In the genomic region with DNA sequence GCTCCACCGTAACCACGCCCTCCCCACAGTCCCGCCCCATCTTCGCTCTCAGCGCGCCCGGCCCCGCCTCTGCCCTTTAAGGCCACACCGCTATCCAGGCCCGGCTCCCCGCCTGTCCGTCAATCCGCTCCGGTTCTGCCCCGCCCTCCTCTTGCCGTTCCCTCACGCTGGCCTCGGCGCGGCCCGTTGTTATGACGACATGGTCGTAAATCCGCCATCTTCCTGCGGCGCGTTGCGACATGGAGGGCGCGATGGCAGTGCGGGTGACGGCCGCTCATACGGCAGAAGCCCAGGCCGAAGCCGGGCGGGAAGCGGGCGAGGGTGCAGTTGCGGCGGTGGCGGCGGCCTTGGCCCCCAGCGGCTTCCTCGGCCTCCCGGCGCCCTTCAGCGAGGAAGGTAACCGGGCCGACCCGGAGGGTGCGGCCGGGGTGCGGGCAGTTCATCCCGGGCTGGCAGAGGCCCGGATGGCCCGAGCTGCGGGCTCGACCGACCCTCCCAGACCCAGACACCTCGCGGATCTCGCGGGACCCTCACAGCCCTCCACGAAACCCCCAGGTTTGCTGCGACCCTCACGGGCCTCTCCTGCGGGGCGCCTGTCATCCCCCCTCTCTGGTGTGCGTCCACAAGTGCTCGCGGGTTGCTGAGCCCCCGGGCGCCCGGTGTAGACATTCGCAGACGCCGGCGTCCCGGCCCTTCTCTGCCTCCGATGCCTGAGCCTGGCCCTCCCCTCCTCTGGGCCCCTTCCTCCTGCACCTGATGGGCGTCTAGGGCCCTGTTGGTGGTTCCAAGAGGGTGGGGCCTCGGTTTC, we compare ENCODE assay signal across 8 cellular contexts. TPM values are rescaled to one million over a fixed set of nuclear protein-coding genes. Genes with fewer than 3 reads are reported as not detected.
DNase-seq lines count a peak whose midpoint lies in the region; ATAC-seq and TF ChIP-seq lines count a peak whose summit lies in the region.

A gene with protein sequence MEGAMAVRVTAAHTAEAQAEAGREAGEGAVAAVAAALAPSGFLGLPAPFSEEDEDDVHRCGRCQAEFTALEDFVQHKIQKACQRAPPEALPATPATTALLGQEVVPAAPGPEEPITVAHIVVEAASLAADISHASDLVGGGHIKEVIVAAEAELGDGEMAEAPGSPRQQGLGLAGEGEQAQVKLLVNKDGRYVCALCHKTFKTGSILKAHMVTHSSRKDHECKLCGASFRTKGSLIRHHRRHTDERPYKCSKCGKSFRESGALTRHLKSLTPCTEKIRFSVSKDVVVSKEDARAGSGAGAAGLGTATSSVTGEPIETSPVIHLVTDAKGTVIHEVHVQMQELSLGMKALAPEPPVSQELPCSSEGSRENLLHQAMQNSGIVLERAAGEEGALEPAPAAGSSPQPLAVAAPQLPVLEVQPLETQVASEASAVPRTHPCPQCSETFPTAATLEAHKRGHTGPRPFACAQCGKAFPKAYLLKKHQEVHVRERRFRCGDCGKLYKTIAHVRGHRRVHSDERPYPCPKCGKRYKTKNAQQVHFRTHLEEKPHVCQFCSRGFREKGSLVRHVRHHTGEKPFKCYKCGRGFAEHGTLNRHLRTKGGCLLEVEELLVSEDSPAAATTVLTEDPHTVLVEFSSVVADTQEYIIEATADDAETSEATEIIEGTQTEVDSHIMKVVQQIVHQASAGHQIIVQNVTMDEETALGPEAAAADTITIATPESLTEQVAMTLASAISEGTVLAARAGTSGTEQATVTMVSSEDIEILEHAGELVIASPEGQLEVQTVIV (plus strand): TSS at position 217 of the 808 bp plus-strand sequence. CDS start 23 bp downstream, at position 240.

- POLR2A ChIA-PET in BJ (lab: Charles Lee), result no interaction called here
- POLR2A ChIA-PET in activated CD4-positive, alpha-beta T cell treated with anti-CD3 and anti-CD28 coated beads, Interleukin-2, amount 10 ng/mL, durations not matched to agents 7 days and 5 days (lab: Charles Lee), result no interaction called here

- H3K36me3 ChIP-seq in BJ (ENCODE audit: control insufficient read depth, insufficient read depth, low read length), result peaks cover 6% of the 10 kb centered on the region

- CTCF ChIA-PET in BJ (lab: Yijun Ruan, JAX), result interaction anchor here (1.0 kb wide), 1 partner anchor 29 kb away, joined by 3 read pairs; no protein-coding TSS in a partner anchor
- CTCF ChIA-PET in activated CD4-positive, alpha-beta T cell treated with anti-CD3 and anti-CD28 coated beads, Interleukin-2, amount 10 ng/mL, durations not matched to agents 7 days and 5 days (lab: Charles Lee), result interaction anchor here (1.2 kb wide), 1 partner anchor 24 kb away, joined by 3 read pairs; no protein-coding TSS in a partner anchor

- no peak for TF ChIP-seq CTCF in BJ (IDR thresholded peaks at IDR 0.05; ENCODE audit: insufficient read depth, low read depth, low read length)

- peaks cover 22% of the 10 kb centered on the region for H3K4me1 Mint-ChIP-seq in activated CD4-positive, alpha-beta T cell treated with anti-CD3 and anti-CD28 coated beads, Interleukin-2, amount 10 ng/mL, durations not matched to agents 7 days and 5 days

- DNase-seq in BJ (ENCODE audit: low read depth), result peak; percentile 94
- peak; percentile 94 for DNase-seq in NCI-H526 treated with DMSO at 0.1 percent for 48 hours (lab: John Stamatoyannopoulos, UW)
- peak; percentile 100 for DNase-seq in activated CD4-positive, alpha-beta T cell treated with anti-CD3 and anti-CD28 coated beads, Interleukin-2, amount 10 ng/mL, durations not matched to agents 7 days and 5 days
- DNase-seq in cortex of kidney (lab: John Stamatoyannopoulos, UW), result peak; percentile 75
- DNase-seq in left kidney (ENCODE audit: low read depth, low spot score), result peak; percentile 100
- peak; percentile 100 for DNase-seq in stimulated activated CD4-positive, alpha-beta T cell treated with anti-CD3 and anti-CD28 coated beads, Interleukin-2, amount 100 ng/mL, for 24 hours

- no peaks in the 10 kb centered on the region for H3K27me3 ChIP-seq in BJ (ENCODE audit: control insufficient read depth, insufficient read depth, low read length)

- H3K27ac Mint-ChIP-seq in activated CD4-positive, alpha-beta T cell treated with anti-CD3 and anti-CD28 coated beads, Interleukin-2, amount 10 ng/mL, durations not matched to agents 7 days and 5 days, result peak within 1 kb of the TSS; percentile 85

- H3K36me3 Mint-ChIP-seq in activated CD4-positive, alpha-beta T cell treated with anti-CD3 and anti-CD28 coated beads, Interleukin-2, amount 10 ng/mL, durations not matched to agents 7 days and 5 days (ENCODE audit: low read depth), result peaks cover 2% of the 10 kb centered on the region

- H3K4me3 Mint-ChIP-seq in activated CD4-positive, alpha-beta T cell treated with anti-CD3 and anti-CD28 coated beads, Interleukin-2, amount 10 ng/mL, durations not matched to agents 7 days and 5 days, result peak within 1 kb of the TSS; percentile 80

- no peaks in the 10 kb centered on the region for H3K27me3 Mint-ChIP-seq in activated CD4-positive, alpha-beta T cell treated with anti-CD3 and anti-CD28 coated beads, Interleukin-2, amount 10 ng/mL, durations not matched to agents 7 days and 5 days

- H3K4me3 ChIP-seq in BJ (ENCODE audit: low read depth, low read length), result peak within 1 kb of the TSS; percentile 76

- H3K9me3 Mint-ChIP-seq in activated CD4-positive, alpha-beta T cell treated with anti-CD3 and anti-CD28 coated beads, Interleukin-2, amount 10 ng/mL, durations not matched to agents 7 days and 5 days, result no peaks in the 10 kb centered on the region

- peak; percentile 93 for ATAC-seq in GM19324 (IDR thresholded peaks at IDR 0.05; ENCODE audit: low FRiP score, unreplicated experiment)
- peak; percentile 71 for ATAC-seq in HG03469 (IDR thresholded peaks at IDR 0.05; ENCODE audit: unreplicated experiment)

RNA-seq across cellular contexts. Expression of the gene that starts here (rescaled TPM):
- polyA plus RNA-seq in BJ (2011; rRNA removed), result 11.3 and 17.6 TPM in 2 replicates
- polyA minus RNA-seq in BJ (2011; rRNA and poly(A)+ RNA removed), result 7.9 and 11.6 TPM in 2 replicates
- 10 to 100 TPM; 28.8 to 32.6 TPM for total RNA-seq in activated CD4-positive, alpha-beta T cell treated with anti-CD3 and anti-CD28 coated beads, Interleukin-2, amount 10 ng/mL, durations not matched to agents 7 days and 5 days

Comparison
In these comparisons a context has a peak if more than half of its experiments do, and no peak if none do; other contexts are left out.
1. Peak in every context shown above with its lines: DNase-seq, ATAC-seq and H3K4me3 ChIP-seq.